Comparison of ENCODE assay signal across 8 cellular contexts in the genomic region with DNA sequence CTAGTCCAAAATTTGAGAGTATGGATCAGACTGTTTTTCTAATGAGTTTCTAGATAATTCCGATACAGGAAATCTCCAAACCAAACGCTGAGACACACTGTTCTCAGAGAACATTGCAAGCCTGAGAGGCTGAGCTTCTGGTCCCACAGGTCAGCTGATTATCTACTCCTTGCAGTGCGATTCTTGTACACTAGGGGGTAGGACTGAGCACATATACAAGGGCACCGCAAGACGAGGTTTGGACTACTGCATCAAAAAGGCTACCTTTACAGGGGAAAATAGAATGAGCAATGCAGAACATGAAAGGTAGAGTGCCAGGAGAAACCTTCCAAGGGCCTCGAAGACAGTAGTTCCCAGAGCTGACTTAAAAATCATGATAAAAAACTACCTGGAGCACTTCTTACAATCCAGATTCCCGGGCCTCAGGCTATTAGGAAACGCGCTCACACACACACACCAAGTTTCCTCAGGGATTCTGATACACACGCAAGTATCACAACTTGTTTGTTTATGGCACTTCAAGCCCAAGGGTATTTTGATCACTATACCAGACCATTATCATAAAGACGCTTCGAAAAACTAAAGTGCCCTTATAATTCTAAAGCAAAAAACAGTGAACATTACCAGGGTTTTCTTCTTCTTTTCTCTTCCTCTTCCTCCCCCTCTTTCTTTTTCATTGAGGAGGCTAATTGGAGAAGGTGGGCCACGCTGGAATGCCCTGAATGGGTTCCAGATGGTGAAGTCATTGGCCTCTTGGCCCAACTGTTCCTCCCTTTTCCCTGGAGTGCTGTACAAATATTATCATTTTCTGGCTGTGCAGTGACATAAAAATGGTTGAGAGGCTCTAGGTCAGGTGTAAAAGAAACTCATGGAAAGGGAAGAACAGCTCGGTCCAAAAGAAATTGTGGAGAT.
DNase-seq lines count a peak whose midpoint lies in the region; ATAC-seq and TF ChIP-seq lines count a peak whose summit lies in the region.

No MANE protein-coding gene starts in this region.

- no peak overlapping the region for H3K4me2 ChIP-seq in hepatocyte

- BruUV-seq in A673 (replicated peaks; lab: Mats Ljungman, UMichigan) = no TSS peak

- H3K27ac ChIP-seq in A673 (ENCODE audit: low read depth, low read length, poor library complexity, severe bottlenecking) = no peak overlapping the region
- no peak overlapping the region for H3K27ac ChIP-seq in hepatocyte

- intact Hi-C loops in A673 (cut with micrococcal nuclease; ENCODE audit: unreplicated experiment) = loop anchor here (5.0 to 10.0 kb wide), 2 partner anchors 287 to 434 kb away; no protein-coding TSS in a partner anchor

- no peaks in the 10 kb centered on the region for H3K9me3 ChIP-seq in A673 (ENCODE audit: low read depth, low read length, poor library complexity, severe bottlenecking)
- H3K9me3 ChIP-seq in hepatocyte (ENCODE audit: low read depth) = no peaks in the 10 kb centered on the region

- H3K4me1 ChIP-seq in A673 (ENCODE audit: insufficient read depth, low read length, poor library complexity, severe bottlenecking) (peaks cover 1% of the 10 kb centered on the region), hepatocyte (ENCODE audit: insufficient read depth) (no peaks in the 10 kb centered on the region)

- DNase-seq in A673 (ENCODE audit: low spot score) (peak; percentile 77), NCI-H748 treated with DMSO at 0.1 percent for 48 hours (lab: John Stamatoyannopoulos, UW) (peak; percentile 14), hepatocyte (ENCODE audit: low spot score) (peak; percentile 50), GM19238 (ENCODE audit: insufficient read length, low spot score) (no peak)
- peak; percentile 70 for DNase-seq in activated CD8-positive, alpha-beta memory T cell treated with anti-CD3 and anti-CD28 coated beads, Interleukin-2, amount 10 ng/mL, durations not matched to agents 7 days and 5 days
- DNase-seq in stimulated activated CD4-positive, alpha-beta T cell treated with anti-CD3 and anti-CD28 coated beads, TNF-alpha, amount 100 ng/mL, for 1 hour (ENCODE audit: low read depth in 3 of 3, low spot score in 1 of 3) = peak in 2 of 3 donors; percentile 24

- ATAC-seq in activated CD8-positive, alpha-beta memory T cell treated with anti-CD3 and anti-CD28 coated beads, Interleukin-2, amount 10 ng/mL, durations not matched to agents 7 days and 5 days = peak; percentile 80
- no peak for ATAC-seq in HG02884 (IDR thresholded peaks at IDR 0.05; ENCODE audit: unreplicated experiment)

- H4K20me1 ChIP-seq in hepatocyte (ENCODE audit: insufficient read depth, poor library complexity, severe bottlenecking) = no peaks in the 10 kb centered on the region

- H3K36me3 ChIP-seq in A673 (ENCODE audit: insufficient read depth, low read length, poor library complexity, severe bottlenecking) (no peaks in the 10 kb centered on the region), hepatocyte (replicated peaks; ENCODE audit: insufficient read depth, low read depth) (no peaks in the 10 kb centered on the region)

- H3K4me3 ChIP-seq in A673 (ENCODE audit: low read depth, low read length, poor library complexity, severe bottlenecking) (no peak overlapping the region), hepatocyte (no peak overlapping the region)

- H3K9me3 Mint-ChIP-seq in activated CD8-positive, alpha-beta memory T cell treated with anti-CD3 and anti-CD28 coated beads, Interleukin-2, amount 10 ng/mL, durations not matched to agents 7 days and 5 days (ENCODE audit: low read depth) = no peaks in the 10 kb centered on the region

- CTCF ChIA-PET in A673 (lab: Charles Lee) = interaction anchor here (0.7 to 1.0 kb wide), 2 partner anchors 284 to 288 kb away, joined by 3 to 10 read pairs; no protein-coding TSS in a partner anchor
- CTCF ChIA-PET in activated CD8-positive, alpha-beta memory T cell treated with anti-CD3 and anti-CD28 coated beads, Interleukin-2, amount 10 ng/mL, durations not matched to agents 7 days and 5 days (lab: Charles Lee) = interaction anchor here (0.5 to 1.7 kb wide), 16 partner anchors 9 to 471 kb away, joined by 3 to 9 read pairs (median 4); no protein-coding TSS in a partner anchor

- H2AFZ ChIP-seq in hepatocyte = no peak overlapping the region

- no peaks in the 10 kb centered on the region for H3K27me3 ChIP-seq in A673 (replicated peaks; ENCODE audit: insufficient read depth, low read depth, low read length, poor library complexity)
- H3K27me3 ChIP-seq in hepatocyte = no peaks in the 10 kb centered on the region

- H3K9me2 ChIP-seq in hepatocyte (replicated peaks; ENCODE audit: insufficient read depth) = no peaks in the 10 kb centered on the region

- no peaks in the 10 kb centered on the region for H3K36me3 Mint-ChIP-seq in activated CD8-positive, alpha-beta memory T cell treated with anti-CD3 and anti-CD28 coated beads, Interleukin-2, amount 10 ng/mL, durations not matched to agents 7 days and 5 days

- peaks cover 30% of the 10 kb centered on the region for H3K27me3 Mint-ChIP-seq in activated CD8-positive, alpha-beta memory T cell treated with anti-CD3 and anti-CD28 coated beads, Interleukin-2, amount 10 ng/mL, durations not matched to agents 7 days and 5 days

- POLR2A ChIA-PET in A673 (lab: Charles Lee; ENCODE audit: low non-redundant PET) = interaction anchor here (0.6 kb wide), 1 partner anchor 445 kb away, joined by 4 read pairs; no protein-coding TSS in a partner anchor

- no peaks in the 10 kb centered on the region for H3K79me2 ChIP-seq in hepatocyte

- H3K4me1 Mint-ChIP-seq in activated CD8-positive, alpha-beta memory T cell treated with anti-CD3 and anti-CD28 coated beads, Interleukin-2, amount 10 ng/mL, durations not matched to agents 7 days and 5 days = peaks cover 17% of the 10 kb centered on the region

- 70% methylated on average over 14 of the region's 14 CpGs for WGBS in hepatocyte (ENCODE audit: low lambda C conversion rate, missing lambda C conversion rate)

- TF ChIP-seq CTCF in A673 (conservative IDR thresholded peaks at IDR 0.05; ENCODE audit: low read depth, low read length) (peak; percentile 80), GM12872 (IDR thresholded peaks at IDR 0.05; ENCODE audit: insufficient read depth, low read depth, low read length) (peak; percentile 83), hepatocyte (IDR thresholded peaks at IDR 0.05; ENCODE audit: poor library complexity) (peak; percentile 40)

- no peak overlapping the region for H3K27ac Mint-ChIP-seq in activated CD8-positive, alpha-beta memory T cell treated with anti-CD3 and anti-CD28 coated beads, Interleukin-2, amount 10 ng/mL, durations not matched to agents 7 days and 5 days

- H3K4me3 Mint-ChIP-seq in activated CD8-positive, alpha-beta memory T cell treated with anti-CD3 and anti-CD28 coated beads, Interleukin-2, amount 10 ng/mL, durations not matched to agents 7 days and 5 days = no peak overlapping the region
